Comparison of ENCODE assay signal across 17 cellular contexts in the genomic region with DNA sequence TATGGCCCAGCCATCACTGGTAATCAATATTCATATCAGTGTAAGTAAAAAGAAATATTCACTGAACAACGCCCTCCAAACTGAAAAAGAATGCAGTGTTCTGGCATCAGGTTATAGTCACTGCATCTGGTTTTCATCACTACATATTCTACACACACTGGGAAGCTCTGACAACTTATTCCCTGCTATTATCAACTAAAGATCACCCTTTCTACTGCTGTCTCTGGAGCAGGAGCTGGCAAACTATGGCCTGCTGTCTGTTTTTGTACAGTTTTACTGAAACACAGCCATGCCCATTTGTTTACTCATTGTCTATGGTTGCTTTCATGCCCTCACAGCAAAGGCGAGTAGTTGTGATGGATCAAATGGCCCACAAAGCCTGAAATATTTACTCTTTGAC. TPM values are rescaled to one million over a fixed set of nuclear protein-coding genes. Genes with fewer than 3 reads are reported as not detected.
DNase-seq lines count a peak whose midpoint lies in the region; ATAC-seq and TF ChIP-seq lines count a peak whose summit lies in the region.
"Had no signal": no experiment of that assay in that cellular context is flagged by ENCODE, and none has a peak within 500 bp of the region (broad histone marks: within the 10 kb centered on the region; RNA-seq: fewer than 3 reads in every experiment).

No MANE protein-coding gene starts in this region.

- H3K27me3 ChIP-seq in GM23338 (ENCODE audit: insufficient read depth) = no peaks in the 10 kb centered on the region
- H3K27me3 ChIP-seq: MG63, Peyer's patch had no signal

- H3K4me3 Mint-ChIP-seq in GM23338 = no peak overlapping the region
- H3K4me3 Mint-ChIP-seq: CD8-positive, alpha-beta T cell had no signal

- no peak overlapping the region for H3K27ac Mint-ChIP-seq in GM23338
- H3K27ac Mint-ChIP-seq: CD8-positive, alpha-beta T cell had no signal

- no peak overlapping the region for H2AFZ ChIP-seq in GM23338

- H3K4me2 ChIP-seq in GM23338 = no peak overlapping the region
- H3K4me2 ChIP-seq: KMS-11 had no signal

- H3K27ac ChIP-seq in GM23338 (ENCODE audit: low read depth) = 0 out of 2 replicates have a peak overlapping the region, but pooled peaks have one; percentile 14
- H3K27ac ChIP-seq: HL-60, KMS-11, Peyer's patch had no signal

- ATAC-seq in GM23338 = no peak
- no peak for ATAC-seq in GM18858 (IDR thresholded peaks at IDR 0.05; ENCODE audit: unreplicated experiment)
- ATAC-seq: CD8-positive, alpha-beta T cell had no signal

- no peak for TF ChIP-seq CTCF in AG10803 (conservative IDR thresholded peaks at IDR 0.05; ENCODE audit: low read length)
- TF ChIP-seq CTCF in GM23338 (conservative IDR thresholded peaks at IDR 0.05; ENCODE audit: low read depth in 2 of 2) = no peak
- TF ChIP-seq CTCF in fibroblast of the aortic adventitia (IDR thresholded peaks at IDR 0.05; ENCODE audit: insufficient read depth, low read length) = no peak

- peaks cover 21% of the 10 kb centered on the region for H3F3A ChIP-seq in GM23338 (replicated peaks; ENCODE audit: low read depth)

- no peaks in the 10 kb centered on the region for H3K9me2 ChIP-seq in GM23338 (ENCODE audit: insufficient read depth)

- H4K20me1 ChIP-seq in GM23338 (replicated peaks; ENCODE audit: insufficient read depth) = peaks cover 34% of the 10 kb centered on the region

- no peaks in the 10 kb centered on the region for H3K4me1 Mint-ChIP-seq in GM23338

- H3K4me3 ChIP-seq in AG10803 (ENCODE audit: low read length) (no peak overlapping the region), GM23338 (no peak overlapping the region), fibroblast of the aortic adventitia (ENCODE audit: low read depth, low read length) (no peak overlapping the region)
- H3K4me3 ChIP-seq: MG63, Peyer's patch had no signal

- H3K9me3 Mint-ChIP-seq in GM23338 = no peaks in the 10 kb centered on the region
- H3K9me3 Mint-ChIP-seq: CD8-positive, alpha-beta T cell had no signal

- DNase-seq in AG10803 (ENCODE audit: low read depth) (peak; percentile 39), GM23338 (ENCODE audit: low spot score) (no peak), amniotic epithelial cell (ENCODE audit: low read depth) (peak; percentile 8), fibroblast of the aortic adventitia (ENCODE audit: low read depth) (peak; percentile 71), T1000 (lab: John Stamatoyannopoulos, UW) (no peak), NCI-H510A treated with DMSO at 0.1 percent for 48 hours (lab: John Stamatoyannopoulos, UW) (no peak)
- DNase-seq: CD8-positive, alpha-beta T cell; MG63; NCI-H1092 treated with DMSO at 0.1 percent for 48 hours; NCI-H1694; NCI-H446; NCI-H774; Peyer's patch; SHP77 had no signal

- H3K4me1 ChIP-seq in GM23338 (ENCODE audit: insufficient read depth) = no peaks in the 10 kb centered on the region
- H3K4me1 ChIP-seq: Peyer's patch had no signal

- H3K27me3 Mint-ChIP-seq in GM23338 (ENCODE audit: insufficient read depth, low read depth, poor library complexity) = peaks cover 2% of the 10 kb centered on the region

- peaks cover 64% of the 10 kb centered on the region for H3K36me3 ChIP-seq in GM23338 (ENCODE audit: insufficient read depth)

- H3K36me3 Mint-ChIP-seq in GM23338 (ENCODE audit: low read depth) = peaks cover 94% of the 10 kb centered on the region

- H3K79me2 ChIP-seq in GM23338 (replicated peaks; ENCODE audit: insufficient read depth) = no peaks in the 10 kb centered on the region

TF ChIP-seq in GM23338, 12 proteins besides CTCF, POLR2A, EP300 and RAD21 (continues in another document):
- TF ChIP-seq EZH2phosphoT487 (IDR thresholded peaks at IDR 0.05; ENCODE audit: unreplicated experiment) (no peak), NANOG (IDR thresholded peaks at IDR 0.05; ENCODE audit: borderline replicate concordance) (no peak), EZH2 (IDR thresholded peaks at IDR 0.05; ENCODE audit: low read depth, unreplicated experiment) (no peak), STAT1 (IDR thresholded peaks at IDR 0.05; ENCODE audit: unreplicated experiment) (no peak), ZNF331 (CRISPR knock-in tag; IDR thresholded peaks at IDR 0.05; ENCODE audit: low read depth) (no peak), POLR2AphosphoS5 (IDR thresholded peaks at IDR 0.05; ENCODE audit: low read depth) (no peak), CREB1 (CRISPR knock-in tag; IDR thresholded peaks at IDR 0.05; ENCODE audit: low read depth) (no peak), JUNB (IDR thresholded peaks at IDR 0.05; ENCODE audit: unreplicated experiment) (no peak), ZNF114 (CRISPR knock-in tag; IDR thresholded peaks at IDR 0.05) (no peak)
- TF ChIP-seq, protein P1, sequence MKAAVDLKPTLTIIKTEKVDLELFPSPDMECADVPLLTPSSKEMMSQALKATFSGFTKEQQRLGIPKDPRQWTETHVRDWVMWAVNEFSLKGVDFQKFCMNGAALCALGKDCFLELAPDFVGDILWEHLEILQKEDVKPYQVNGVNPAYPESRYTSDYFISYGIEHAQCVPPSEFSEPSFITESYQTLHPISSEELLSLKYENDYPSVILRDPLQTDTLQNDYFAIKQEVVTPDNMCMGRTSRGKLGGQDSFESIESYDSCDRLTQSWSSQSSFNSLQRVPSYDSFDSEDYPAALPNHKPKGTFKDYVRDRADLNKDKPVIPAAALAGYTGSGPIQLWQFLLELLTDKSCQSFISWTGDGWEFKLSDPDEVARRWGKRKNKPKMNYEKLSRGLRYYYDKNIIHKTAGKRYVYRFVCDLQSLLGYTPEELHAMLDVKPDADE (IDR thresholded peaks at IDR 0.05) = no peak
- TF ChIP-seq, protein P2, sequence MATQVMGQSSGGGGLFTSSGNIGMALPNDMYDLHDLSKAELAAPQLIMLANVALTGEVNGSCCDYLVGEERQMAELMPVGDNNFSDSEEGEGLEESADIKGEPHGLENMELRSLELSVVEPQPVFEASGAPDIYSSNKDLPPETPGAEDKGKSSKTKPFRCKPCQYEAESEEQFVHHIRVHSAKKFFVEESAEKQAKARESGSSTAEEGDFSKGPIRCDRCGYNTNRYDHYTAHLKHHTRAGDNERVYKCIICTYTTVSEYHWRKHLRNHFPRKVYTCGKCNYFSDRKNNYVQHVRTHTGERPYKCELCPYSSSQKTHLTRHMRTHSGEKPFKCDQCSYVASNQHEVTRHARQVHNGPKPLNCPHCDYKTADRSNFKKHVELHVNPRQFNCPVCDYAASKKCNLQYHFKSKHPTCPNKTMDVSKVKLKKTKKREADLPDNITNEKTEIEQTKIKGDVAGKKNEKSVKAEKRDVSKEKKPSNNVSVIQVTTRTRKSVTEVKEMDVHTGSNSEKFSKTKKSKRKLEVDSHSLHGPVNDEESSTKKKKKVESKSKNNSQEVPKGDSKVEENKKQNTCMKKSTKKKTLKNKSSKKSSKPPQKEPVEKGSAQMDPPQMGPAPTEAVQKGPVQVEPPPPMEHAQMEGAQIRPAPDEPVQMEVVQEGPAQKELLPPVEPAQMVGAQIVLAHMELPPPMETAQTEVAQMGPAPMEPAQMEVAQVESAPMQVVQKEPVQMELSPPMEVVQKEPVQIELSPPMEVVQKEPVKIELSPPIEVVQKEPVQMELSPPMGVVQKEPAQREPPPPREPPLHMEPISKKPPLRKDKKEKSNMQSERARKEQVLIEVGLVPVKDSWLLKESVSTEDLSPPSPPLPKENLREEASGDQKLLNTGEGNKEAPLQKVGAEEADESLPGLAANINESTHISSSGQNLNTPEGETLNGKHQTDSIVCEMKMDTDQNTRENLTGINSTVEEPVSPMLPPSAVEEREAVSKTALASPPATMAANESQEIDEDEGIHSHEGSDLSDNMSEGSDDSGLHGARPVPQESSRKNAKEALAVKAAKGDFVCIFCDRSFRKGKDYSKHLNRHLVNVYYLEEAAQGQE (IDR thresholded peaks at IDR 0.05; ENCODE audit: unreplicated experiment) = no peak

RNA-seq across cellular contexts. Expression of a gene that starts 35.3 kb away (rescaled TPM):
- 11.4 and 18.0 TPM in 2 replicates for total RNA-seq in GM23338 (2014; rRNA removed; shearing (Covaris generic))
- polyA plus RNA-seq in GM23338 (2016; fragmentation: Nextera tagmentation; extraction: Ambion mirVana) = 7.6 and 10.6 TPM in 2 replicates
- total RNA-seq in fibroblast of the aortic adventitia (ENCODE audit: low replicate concordance) = 7.1 and 10.7 TPM in 2 replicates

RNA-seq across cellular contexts. Expression of a gene that starts 35.3 kb away (rescaled TPM):
- total RNA-seq in GM23338 (2014; rRNA removed; shearing (Covaris generic)) = 40.5 and 48.3 TPM in 2 replicates
- 13.7 and 15.3 TPM in 2 replicates for polyA plus RNA-seq in GM23338 (2016; fragmentation: Nextera tagmentation; extraction: Ambion mirVana)
- total RNA-seq in fibroblast of the aortic adventitia (ENCODE audit: low replicate concordance) = 17.1 and 65.6 TPM in 2 replicates

Comparison
In these comparisons a context has a peak if more than half of its experiments do, and no peak if none do; other contexts are left out.
1. DNase-seq: peak in AG10803 (single experiment), amniotic epithelial cell (single experiment) and fibroblast of the aortic adventitia (single experiment); none in GM23338 (single experiment), T1000 (single experiment) and NCI-H510A treated with DMSO at 0.1 percent for 48 hours (single experiment).